Comparison of ENCODE assay signal across 13 cellular contexts in genomic region chr6:129679758-129680157, GRCh38. TPM values are rescaled to one million over a fixed set of nuclear protein-coding genes. Genes with fewer than 3 reads are reported as not detected.
A peak's percentile ranks its signal among the peaks of the same experiment; 100 is the strongest.
DNase-seq lines count a peak whose midpoint lies in the region; ATAC-seq and TF ChIP-seq lines count a peak whose summit lies in the region.
"Had no signal": no experiment of that assay in that cellular context is flagged by ENCODE, and none has a peak within 500 bp of the region (broad histone marks: within the 10 kb centered on the region; RNA-seq: fewer than 3 reads in every experiment).

No MANE protein-coding gene starts in this region.

- peak overlapping the region; percentile 20 for H3K4me2 ChIP-seq in Loucy (ENCODE audit: low read depth, low read length, poor library complexity, severe bottlenecking)
- H3K4me2 ChIP-seq in neural progenitor cell: no peak overlapping the region

- H3K4me1 ChIP-seq in A673 (ENCODE audit: insufficient read depth, low read length, poor library complexity, severe bottlenecking) (peaks cover 38% of the 10 kb centered on the region), Loucy (ENCODE audit: insufficient read depth, low read length, poor library complexity, severe bottlenecking) (peaks cover 68% of the 10 kb centered on the region), body of pancreas (peaks cover 70% of the 10 kb centered on the region), neural progenitor cell (no peaks in the 10 kb centered on the region), tibial nerve (peaks cover 0 to 50% (median 23%) of the 10 kb centered on the region in 4 donors)

- peak; percentile 75 for DNase-seq in A673 (ENCODE audit: low spot score)
- DNase-seq in body of pancreas: no peak
- no peak for DNase-seq in neural progenitor cell (ENCODE audit: low spot score)
- DNase-seq in left colon: no peak
- DNase-seq in NCI-H1092 treated with DMSO at 0.1 percent for 48 hours (lab: John Stamatoyannopoulos, UW): no peak
- no peak for DNase-seq in tibial nerve (ENCODE audit: low spot score in 2 of 2)
- DNase-seq: activated CD8-positive, alpha-beta memory T cell treated with anti-CD3 and anti-CD28 coated beads, Interleukin-2, amount 50 U/mL, for 4 hours; anterior cingulate cortex; NCI-H226; occipital lobe had no signal

- POLR2A ChIA-PET in A673 (lab: Charles Lee; ENCODE audit: low non-redundant PET): interaction anchor here (0.6 kb wide), 1 partner anchor 189 kb away, joined by 3 read pairs; no protein-coding TSS in a partner anchor

- H3K9me2 ChIP-seq in Loucy (replicated peaks; ENCODE audit: low read depth, low read length): no peaks in the 10 kb centered on the region

- H2AFZ ChIP-seq in Loucy (ENCODE audit: low read length) (no peak overlapping the region), neural progenitor cell (replicated peaks) (peak overlapping the region; percentile 30)

- no peaks in the 10 kb centered on the region for H3K36me3 ChIP-seq in A673 (ENCODE audit: insufficient read depth, low read length, poor library complexity, severe bottlenecking)
- no peaks in the 10 kb centered on the region for H3K36me3 ChIP-seq in Loucy (ENCODE audit: insufficient read depth, low read length)
- no peaks in the 10 kb centered on the region for H3K36me3 ChIP-seq in body of pancreas (replicated peaks in 1 of 2; ENCODE audit: insufficient read depth in 1 of 2, low read depth in 2 of 2)
- no peaks in the 10 kb centered on the region for H3K36me3 ChIP-seq in neural progenitor cell
- no peaks in the 10 kb centered on the region for H3K36me3 ChIP-seq in tibial nerve

- H3K36me3 Mint-ChIP-seq in neural progenitor cell: no peaks in the 10 kb centered on the region

- H3K4me3 ChIP-seq in A673 (ENCODE audit: low read depth, low read length, poor library complexity, severe bottlenecking) (no peak overlapping the region), Loucy (ENCODE audit: low read length, poor library complexity, severe bottlenecking) (no peak overlapping the region), body of pancreas (no peak overlapping the region), neural progenitor cell (no peak overlapping the region), tibial nerve (no peak overlapping the region)

- intact Hi-C loops in A673 (cut with micrococcal nuclease; ENCODE audit: unreplicated experiment): no loop called here
- intact Hi-C loops in body of pancreas (cut with DNase I): no loop called here
- intact Hi-C loops in left colon (cut with DNase I, micrococcal nuclease): no loop called here

- H3F3A ChIP-seq in Loucy (ENCODE audit: low read depth): peaks cover 11% of the 10 kb centered on the region
- H3F3A ChIP-seq in neural progenitor cell (ENCODE audit: low read depth): no peaks in the 10 kb centered on the region

- H3K27ac Mint-ChIP-seq in neural progenitor cell: no peak overlapping the region
- H3K27ac Mint-ChIP-seq: B cell had no signal

- ATAC-seq in body of pancreas: no peak
- ATAC-seq in GM21737 (IDR thresholded peaks at IDR 0.05; ENCODE audit: unreplicated experiment): no peak
- ATAC-seq in left colon: no peak

- H4K20me1 ChIP-seq in Loucy (ENCODE audit: insufficient read depth, low read length, poor library complexity, severe bottlenecking): no peaks in the 10 kb centered on the region
- H4K20me1 ChIP-seq in neural progenitor cell (ENCODE audit: low read depth): no peaks in the 10 kb centered on the region

- no peak overlapping the region for H3K9ac ChIP-seq in Loucy (ENCODE audit: low read depth, low read length, poor library complexity, severe bottlenecking)
- H3K9ac ChIP-seq in neural progenitor cell: no peak overlapping the region

- no peak for TF ChIP-seq CTCF in A673 (conservative IDR thresholded peaks at IDR 0.05; ENCODE audit: low read depth, low read length)
- TF ChIP-seq CTCF in Loucy (conservative IDR thresholded peaks at IDR 0.05; ENCODE audit: low read length): no peak
- no peak for TF ChIP-seq CTCF in body of pancreas (IDR thresholded peaks at IDR 0.05)
- no peak for TF ChIP-seq CTCF in neural progenitor cell (IDR thresholded peaks at IDR 0.05)
- no peak for TF ChIP-seq CTCF in tibial nerve (IDR thresholded peaks at IDR 0.05)

- no peaks in the 10 kb centered on the region for H3K9me3 Mint-ChIP-seq in neural progenitor cell

- peaks cover 7% of the 10 kb centered on the region for H3K4me1 Mint-ChIP-seq in neural progenitor cell

- TF ChIP-seq POLR2A in body of pancreas (IDR thresholded peaks at IDR 0.05) (no peak), tibial nerve (IDR thresholded peaks at IDR 0.05) (no peak)

- H3K9me3 ChIP-seq in A673 (ENCODE audit: low read depth, low read length, poor library complexity, severe bottlenecking) (no peaks in the 10 kb centered on the region), Loucy (ENCODE audit: insufficient read depth, low read depth, low read length) (no peaks in the 10 kb centered on the region), body of pancreas (no peaks in the 10 kb centered on the region), neural progenitor cell (ENCODE audit: low read depth) (no peaks in the 10 kb centered on the region), tibial nerve (no peaks in the 10 kb centered on the region)

- CTCF ChIA-PET in A673 (lab: Charles Lee): no interaction called here

- no peak for TF ChIP-seq EP300 in tibial nerve (IDR thresholded peaks at IDR 0.05)

- H3K4me3 Mint-ChIP-seq in neural progenitor cell: no peak overlapping the region
- H3K4me3 Mint-ChIP-seq: B cell had no signal

- WGBS in body of pancreas, 2 donors: 77 to 89% methylated on average over 3 of the region's 3 CpGs
- 81 to 83% methylated on average over 3 of the region's 3 CpGs for WGBS in tibial nerve, 2 donors

- H3K79me2 ChIP-seq in Loucy (ENCODE audit: insufficient read depth, low read length) (peaks cover 46% of the 10 kb centered on the region; the same call in 1 of the 2 replicates), neural progenitor cell (ENCODE audit: low read depth) (no peaks in the 10 kb centered on the region)

- H3K27ac ChIP-seq in A673 (ENCODE audit: low read depth, low read length, poor library complexity, severe bottlenecking) (peak overlapping the region; percentile 38), body of pancreas (peak overlapping the region in 3 of 4 donors; percentile 1 to 42 (median 6)), neural progenitor cell (no peak overlapping the region), tibial nerve (peak overlapping the region in 2 of 4 donors; percentile 51 to 70)

- H3K27me3 ChIP-seq in A673 (replicated peaks; ENCODE audit: insufficient read depth, low read depth, low read length, poor library complexity) (no peaks in the 10 kb centered on the region), Loucy (ENCODE audit: insufficient read depth, low read length, poor library complexity, severe bottlenecking) (no peaks in the 10 kb centered on the region), body of pancreas (no peaks in the 10 kb centered on the region), neural progenitor cell (no peaks in the 10 kb centered on the region), tibial nerve (no peaks in the 10 kb centered on the region)

- H3K27me3 Mint-ChIP-seq in neural progenitor cell (ENCODE audit: insufficient read depth, low read depth): peaks cover 3% of the 10 kb centered on the region
- H3K27me3 Mint-ChIP-seq: B cell had no signal

- no TSS peak for BruUV-seq in A673 (replicated peaks; lab: Mats Ljungman, UMichigan)

RNA-seq across cellular contexts. Expression of gene ARHGAP18, which starts 30.2 kb away (rescaled TPM):
- total RNA-seq in A673 (2021) (12.7 and 14.2 TPM in 2 replicates), body of pancreas (10 to 100 TPM; 16.2 to 30.6 TPM), neural progenitor cell (ENCODE audit: low replicate concordance) (3.1 and 3.9 TPM in 2 replicates), left colon (10 to 100 TPM; 19.9 to 26.9 TPM), tibial nerve (10 to 100 TPM in 3 of 4 donors, 1 to 10 TPM in 1; 9.6 to 16.8 (median 13.9) TPM)
